Comparison of ENCODE assay signal across 28 cellular contexts in genomic region chr12:117395766-117396165, GRCh38. TPM values are rescaled to one million over a fixed set of nuclear protein-coding genes. Genes with fewer than 3 reads are reported as not detected.
"Had no signal": no experiment of that assay in that cellular context is flagged by ENCODE, and none has a peak within 500 bp of the region (broad histone marks: within the 10 kb centered on the region; RNA-seq: fewer than 3 reads in every experiment).

No MANE protein-coding gene starts in this region.

- H3K36me3 ChIP-seq: stomach, suprapubic skin, thoracic aorta, thyroid gland, tibial artery, tibial nerve, transverse colon, upper lobe of left lung, upper lobe of right lung, uterus, vagina had no signal

- H3K4me1 ChIP-seq: stomach, suprapubic skin, testis, thyroid gland, tibial artery, tibial nerve, transverse colon, upper lobe of left lung, upper lobe of right lung, uterus, vagina had no signal

- H3K4me3 ChIP-seq: stomach, suprapubic skin, testis, thoracic aorta, thyroid gland, tibial artery, tibial nerve, transverse colon, upper lobe of left lung, upper lobe of right lung, uterus, vagina had no signal

- ATAC-seq: stimulated activated effector memory CD8-positive, alpha-beta T cell treated with anti-CD3 and anti-CD28 coated beads, Interleukin-12 subunit alpha, Interleukin-12 subunit beta, amount 100 ng/mL, for 72 hours; stimulated activated memory B cell treated with anti-CD40 and anti-IgM and Interleukin-4, amounts not matched to agents 10 μg/mL and 1 μg/mL and 100 μg/mL, for 72 hours; stimulated activated naive B cell treated with anti-CD40 and anti-IgM and Interleukin-4, amounts not matched to agents 10 μg/mL and 1 μg/mL and 100 μg/mL, for 72 hours; stimulated activated naive CD8-positive, alpha-beta T cell treated with anti-CD3 and anti-CD28 coated beads, Interleukin-15, amount 100 ng/mL, for 72 hours; stimulated activated naive CD8-positive, alpha-beta T cell treated with anti-CD3 and anti-CD28 coated beads, Interleukin-15, Interleukin-2, amounts not matched to agents 100 U/mL and 50 U/mL, for 24 hours; upper lobe of right lung had no signal

- H3K27ac ChIP-seq: stomach, suprapubic skin, testis, thoracic aorta, thyroid gland, tibial artery, tibial nerve, transverse colon, upper lobe of left lung, upper lobe of right lung, uterus, vagina had no signal

- DNase-seq: stimulated activated CD4-positive, alpha-beta T cell treated with anti-CD3 and anti-CD28 coated beads, Interleukin-2, amount 100 ng/mL, for 48 hours; stimulated activated CD4-positive, alpha-beta T cell treated with anti-CD3 and anti-CD28 coated beads, Interleukin-4, amount 100 ng/mL, for 1 hour; stimulated activated CD4-positive, alpha-beta T cell treated with anti-CD3 and anti-CD28 coated beads, Interleukin-4, amount 100 ng/mL, for 24 hours; stimulated activated CD4-positive, alpha-beta T cell treated with anti-CD3 and anti-CD28 coated beads, Interleukin-4, amount 100 ng/mL, for 4 hours; stimulated activated CD8-positive, alpha-beta memory T cell treated with anti-CD3 and anti-CD28 coated beads, Interleukin-4, amount 100 ng/mL, for 48 hours; stimulated activated naive B cell treated with anti-CD40 and anti-IgM and Interleukin-4, amounts not matched to agents 10 μg/mL and 1 μg/mL and 100 μg/mL, for 72 hours; stimulated activated naive CD4-positive, alpha-beta T cell; stimulated activated naive CD4-positive, alpha-beta T cell treated with Interleukin-2 at 50 U/mL for 16 hours; stimulated activated naive CD8-positive, alpha-beta T cell treated with anti-CD3 and anti-CD28 coated beads, Interleukin-15, amount 100 ng/mL, for 72 hours; stimulated activated naive CD8-positive, alpha-beta T cell treated with anti-CD3 and anti-CD28 coated beads, Interleukin-15, Interleukin-2, amounts not matched to agents 100 U/mL and 50 U/mL, for 24 hours; stomach; substantia nigra; testis; thyroid gland; tibial artery; transverse colon; trophoblast cell; upper lobe of left lung; upper lobe of right lung; uterus had no signal

- FAIRE-seq: urothelium cell line had no signal

- H3K9me3 ChIP-seq: suprapubic skin, testis, thyroid gland, tibial artery, transverse colon, upper lobe of left lung, upper lobe of right lung, uterus, vagina had no signal

- H3K27me3 ChIP-seq: stomach, testis, thyroid gland, tibial nerve, transverse colon, upper lobe of left lung, upper lobe of right lung, uterus, vagina had no signal

RNA-seq across cellular contexts. Expression of gene NOS1, which starts 34.3 kb away (rescaled TPM):
- total RNA-seq: subcutaneous adipose tissue had no signal
